Comparison of ENCODE assay signal across 1 cellular context in the genomic region with DNA sequence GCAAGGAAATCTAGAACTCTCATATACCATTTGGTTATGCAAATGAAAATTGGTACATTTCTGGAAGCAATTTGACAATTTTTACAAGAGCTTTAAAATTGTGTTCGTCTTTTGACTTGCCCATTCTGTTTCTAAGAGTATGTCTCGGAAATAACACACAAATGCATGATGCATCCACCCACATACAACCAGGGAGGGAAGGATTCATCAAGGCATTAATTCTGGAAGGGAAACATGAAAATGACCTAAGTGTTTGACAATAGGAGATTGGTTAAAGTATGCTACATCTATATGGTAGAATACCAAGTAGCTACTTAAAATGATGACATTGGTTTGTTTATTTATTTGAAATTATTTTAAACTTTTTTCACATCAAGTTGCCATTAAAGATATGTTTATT.
TF ChIP-seq lines count a peak whose summit lies in the region.

No MANE protein-coding gene starts in this region.

TF ChIP-seq in IMR-90, 13 proteins besides CTCF, POLR2A, EP300 and RAD21:
- TF ChIP-seq RCOR1 (IDR thresholded peaks at IDR 0.05; ENCODE audit: insufficient replicate concordance, low read length) (no peak), CHD1 (IDR thresholded peaks at IDR 0.05; ENCODE audit: low read depth, low read length) (no peak), CEBPB (IDR thresholded peaks at IDR 0.05; ENCODE audit: low read depth, low read length) (no peak), BHLHE40 (IDR thresholded peaks at IDR 0.05; ENCODE audit: low read depth, low read length) (no peak), MAZ (IDR thresholded peaks at IDR 0.05; ENCODE audit: borderline replicate concordance, low read depth, low read length) (no peak), FOS (IDR thresholded peaks at IDR 0.05; ENCODE audit: low read depth, low read length) (no peak), MAFK (IDR thresholded peaks at IDR 0.05; ENCODE audit: low read depth, low read length) (no peak), RFX5 (IDR thresholded peaks at IDR 0.05; ENCODE audit: low read depth, low read length) (no peak), MXI1 (IDR thresholded peaks at IDR 0.05; ENCODE audit: borderline replicate concordance, low read depth, low read length) (no peak), SMC3 (IDR thresholded peaks at IDR 0.05; ENCODE audit: low read depth, low read length) (no peak), NFE2L2 (IDR thresholded peaks at IDR 0.05; ENCODE audit: low read depth, low read length) (no peak)
- TF ChIP-seq, protein P1, sequence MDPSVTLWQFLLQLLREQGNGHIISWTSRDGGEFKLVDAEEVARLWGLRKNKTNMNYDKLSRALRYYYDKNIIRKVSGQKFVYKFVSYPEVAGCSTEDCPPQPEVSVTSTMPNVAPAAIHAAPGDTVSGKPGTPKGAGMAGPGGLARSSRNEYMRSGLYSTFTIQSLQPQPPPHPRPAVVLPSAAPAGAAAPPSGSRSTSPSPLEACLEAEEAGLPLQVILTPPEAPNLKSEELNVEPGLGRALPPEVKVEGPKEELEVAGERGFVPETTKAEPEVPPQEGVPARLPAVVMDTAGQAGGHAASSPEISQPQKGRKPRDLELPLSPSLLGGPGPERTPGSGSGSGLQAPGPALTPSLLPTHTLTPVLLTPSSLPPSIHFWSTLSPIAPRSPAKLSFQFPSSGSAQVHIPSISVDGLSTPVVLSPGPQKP (IDR thresholded peaks at IDR 0.05; ENCODE audit: borderline replicate concordance, low read depth, low read length): no peak
- TF ChIP-seq, protein P2, sequence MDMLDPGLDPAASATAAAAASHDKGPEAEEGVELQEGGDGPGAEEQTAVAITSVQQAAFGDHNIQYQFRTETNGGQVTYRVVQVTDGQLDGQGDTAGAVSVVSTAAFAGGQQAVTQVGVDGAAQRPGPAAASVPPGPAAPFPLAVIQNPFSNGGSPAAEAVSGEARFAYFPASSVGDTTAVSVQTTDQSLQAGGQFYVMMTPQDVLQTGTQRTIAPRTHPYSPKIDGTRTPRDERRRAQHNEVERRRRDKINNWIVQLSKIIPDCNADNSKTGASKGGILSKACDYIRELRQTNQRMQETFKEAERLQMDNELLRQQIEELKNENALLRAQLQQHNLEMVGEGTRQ (IDR thresholded peaks at IDR 0.05; ENCODE audit: low read depth, low read length): no peak
